ENCODE assay signal across 20 cellular contexts in genomic region chr12:113847856-113848255, GRCh38.
DNase-seq lines count a peak whose midpoint lies in the region; ATAC-seq, FAIRE-seq and TF ChIP-seq lines count a peak whose summit lies in the region.
"Had no signal": no experiment of that assay in that cellular context is flagged by ENCODE, and none has a peak within 500 bp of the region (broad histone marks: within the 10 kb centered on the region; RNA-seq: fewer than 3 reads in every experiment).

No MANE protein-coding gene starts in this region.

- TF ChIP-seq RAD21 in HepG2 (CRISPR knock-in tag; IDR thresholded peaks at IDR 0.05) (no peak), H1 (IDR thresholded peaks at IDR 0.05 in 1 of 2, conservative IDR thresholded peaks at IDR 0.05 in 1 of 2; ENCODE audit: low read depth in 2 of 2, low read length in 2 of 2) (no peak)

- no peaks in the 10 kb centered on the region for H3K4me1 ChIP-seq in HepG2 (ENCODE audit: insufficient read depth, low read length)
- H3K4me1 ChIP-seq in right lobe of liver: no peaks in the 10 kb centered on the region
- H3K4me1 ChIP-seq in H1 (replicated peaks in 1 of 4; ENCODE audit: control insufficient read depth in 3 of 4, insufficient read depth in 4 of 4, low read length in 3 of 4): no peaks in the 10 kb centered on the region; a peak in 1 of 7 replicates

- H3K9me3 ChIP-seq in HepG2 (ENCODE audit: low read length): no peaks in the 10 kb centered on the region
- no peaks in the 10 kb centered on the region for H3K9me3 ChIP-seq in right lobe of liver
- H3K9me3 ChIP-seq in H1 (ENCODE audit: insufficient read depth in 2 of 2, low read depth in 1 of 2, low read length in 1 of 2): no peaks in the 10 kb centered on the region

- in situ Hi-C loops in HepG2 (cut with HindIII; ENCODE audit: extremely low pct_ligation_motif_present, low pct_unique_long_range_greater_than_20kb): no loop called here

- no peak overlapping the region for H2BK15ac ChIP-seq in H1 (ENCODE audit: low read length)

- CTCF ChIA-PET in HepG2 (lab: Yijun Ruan, JAX; ENCODE audit: low intra/inter-chr PET ratio, low total read pairs) (no interaction called here), WTC11 (lab: Charles Lee) (interaction anchor here (1.1 to 2.0 kb wide), 3 partner anchors 10 to 29 kb away, joined by 3 to 6 read pairs (median 4); no protein-coding TSS in a partner anchor), H1 (lab: Charles Lee; ENCODE audit: partially characterized antibody) (interaction anchor here (0.6 to 2.2 kb wide), 8 partner anchors 10 to 749 kb away, joined by 3 to 7 read pairs (median 3); no protein-coding TSS in a partner anchor), GM10248 (lab: Yijun Ruan, JAX) (interaction anchor here (0.9 to 1.2 kb wide), 3 partner anchors 9 to 119 kb away, joined by 3 to 5 read pairs (median 3); no protein-coding TSS in a partner anchor)

- no peak overlapping the region for H3K4me3 Mint-ChIP-seq in WTC11
- H3K4me3 Mint-ChIP-seq in stimulated activated effector memory CD8-positive, alpha-beta T cell treated with anti-CD3 and anti-CD28 coated beads, Interleukin-12 subunit alpha, Interleukin-12 subunit beta, amount 100 ng/mL, for 72 hours: no peak overlapping the region
- H3K4me3 Mint-ChIP-seq: CD14-positive monocyte; CD8-positive, alpha-beta T cell had no signal

- H3K27ac ChIP-seq in HepG2 (ENCODE audit: extremely low read length, insufficient read depth, low read length): no peak overlapping the region
- no peak overlapping the region for H3K27ac ChIP-seq in right lobe of liver
- no peak overlapping the region for H3K27ac ChIP-seq in H1 (ENCODE audit: low read depth, low read length)

- H3K27ac Mint-ChIP-seq in WTC11: peak overlapping the region; percentile 76
- H3K27ac Mint-ChIP-seq in stimulated activated effector memory CD8-positive, alpha-beta T cell treated with anti-CD3 and anti-CD28 coated beads, Interleukin-12 subunit alpha, Interleukin-12 subunit beta, amount 100 ng/mL, for 72 hours: peak overlapping the region; percentile 26
- H3K27ac Mint-ChIP-seq: CD8-positive, alpha-beta T cell had no signal

- no peak overlapping the region for H3K14ac ChIP-seq in H1 (ENCODE audit: insufficient read length)

- H3K4ac ChIP-seq in H1 (replicated peaks; ENCODE audit: insufficient read length, low read depth, low read length): no peak overlapping the region

- no peak for TF ChIP-seq EP300 in HepG2 (IDR thresholded peaks at IDR 0.05; ENCODE audit: low read depth in 2 of 2, low read length in 2 of 2)
- no peak for TF ChIP-seq EP300 in HepG2 (CRISPR knock-in tag; IDR thresholded peaks at IDR 0.05; ENCODE audit: borderline replicate concordance)
- no peak for TF ChIP-seq EP300 in H1 (IDR thresholded peaks at IDR 0.05; ENCODE audit: borderline replicate concordance in 1 of 2, low read depth in 2 of 2, low read length in 2 of 2)

- H3K9ac ChIP-seq in HepG2 (ENCODE audit: insufficient read depth, low read depth, low read length) (no peak overlapping the region), H1 (replicated peaks in 1 of 4; ENCODE audit: extremely low read depth in 1 of 4, low read depth in 3 of 4, low read length in 3 of 4) (no peak overlapping the region)

- no TSS peak for BruUV-seq in HepG2 (replicated peaks; lab: Mats Ljungman, UMichigan)

- TF ChIP-seq POLR2A in HepG2 (IDR thresholded peaks at IDR 0.05; ENCODE audit: insufficient read depth in 1 of 2, low read depth in 2 of 2, low read length in 2 of 2): no peak
- no peak for TF ChIP-seq POLR2A in right lobe of liver (IDR thresholded peaks at IDR 0.05)
- no peak for TF ChIP-seq POLR2A in H1 (IDR thresholded peaks at IDR 0.05; ENCODE audit: control extremely low read depth in 1 of 2, low read depth in 2 of 2, low read length in 2 of 2)

- no peak overlapping the region for H3K18ac ChIP-seq in H1 (ENCODE audit: extremely low read depth, low read length)

- intact Hi-C loops in HepG2 (cut with micrococcal nuclease; ENCODE audit: unreplicated experiment) (no loop called here), right lobe of liver (cut with DNase I) (no loop called here), left colon (cut with DNase I, micrococcal nuclease) (no loop called here)

- no peak overlapping the region for H2BK120ac ChIP-seq in H1 (replicated peaks; ENCODE audit: low read depth, low read length)

- H2AK5ac ChIP-seq in H1 (ENCODE audit: low read depth, low read length): no peak overlapping the region

- no peak overlapping the region for H3K23ac ChIP-seq in H1 (ENCODE audit: insufficient read length)

- no peaks in the 10 kb centered on the region for H3K23me2 ChIP-seq in H1 (ENCODE audit: low read depth, low read length)

- H3K4me3 ChIP-seq in HepG2 (replicated peaks in 1 of 3; ENCODE audit: insufficient read depth in 1 of 3, low read depth in 2 of 3, low read length in 3 of 3): no peak overlapping the region
- no peak overlapping the region for H3K4me3 ChIP-seq in right lobe of liver
- no peak overlapping the region for H3K4me3 ChIP-seq in H1 (ENCODE audit: extremely low read depth in 1 of 4, insufficient read depth in 2 of 4, low read depth in 3 of 4, low read length in 4 of 4)

- H3K9me3 Mint-ChIP-seq in WTC11: no peaks in the 10 kb centered on the region
- H3K9me3 Mint-ChIP-seq in stimulated activated effector memory CD8-positive, alpha-beta T cell treated with anti-CD3 and anti-CD28 coated beads, Interleukin-12 subunit alpha, Interleukin-12 subunit beta, amount 100 ng/mL, for 72 hours: no peaks in the 10 kb centered on the region
- H3K9me3 Mint-ChIP-seq: CD14-positive monocyte; CD8-positive, alpha-beta T cell had no signal

- H3K4me1 Mint-ChIP-seq in WTC11: no peaks in the 10 kb centered on the region
- H3K4me1 Mint-ChIP-seq in stimulated activated effector memory CD8-positive, alpha-beta T cell treated with anti-CD3 and anti-CD28 coated beads, Interleukin-12 subunit alpha, Interleukin-12 subunit beta, amount 100 ng/mL, for 72 hours: peaks cover 5% of the 10 kb centered on the region

- H2AFZ ChIP-seq in HepG2 (ENCODE audit: low read length) (no peak overlapping the region), H1 (ENCODE audit: low read length) (no peak overlapping the region)

- H3K56ac ChIP-seq in H1 (replicated peaks; ENCODE audit: insufficient read length, low read depth, low read length): no peak overlapping the region

- WGBS in HepG2 (ENCODE audit: low lambda C conversion rate): 93% methylated on average over 3 of the region's 3 CpGs
- 87% methylated on average over 3 of the region's 3 CpGs for WGBS in right lobe of liver (ENCODE audit: insufficient coverage, low coverage, low lambda C conversion rate, missing lambda C conversion rate)
- 93% methylated on average over 3 of the region's 3 CpGs; no CpG with 5 or more reads in 1 of the 2 experiments for WGBS in H1 (ENCODE audit: extremely low coverage in 1 of 2, insufficient coverage in 1 of 2, insufficient read length in 1 of 2, insufficient replicate concordance in 2 of 2, low coverage in 1 of 2, low lambda C conversion rate in 2 of 2, missing lambda C conversion rate in 1 of 2), 2 experiments

- DNase-seq in HepG2 (ENCODE audit: low spot score) (no peak), right lobe of liver (no peak), WTC11 (ENCODE audit: low spot score) (no peak), H1 (ENCODE audit: low read depth in 1 of 2, low spot score in 2 of 2) (no peak), GM10248 (ENCODE audit: extremely low spot score) (no peak), kidney glomerular epithelial cell (lab: John Stamatoyannopoulos, UW) (no peak), left colon (no peak)
- no peak for DNase-seq in stimulated activated effector memory CD8-positive, alpha-beta T cell treated with anti-CD3 and anti-CD28 coated beads, Interleukin-12 subunit alpha, Interleukin-12 subunit beta, amount 100 ng/mL, for 72 hours (ENCODE audit: low spot score in 2 of 2)
- DNase-seq: 8988T; ACHN; CD8-positive, alpha-beta T cell; COR-L47; DMS153; DMS79 treated with DMSO at 0.1 percent for 48 hours; EL; HCEC 1CT had no signal

- H2BK12ac ChIP-seq in H1 (ENCODE audit: low read depth, low read length): no peak overlapping the region

- H4K20me1 ChIP-seq in HepG2 (ENCODE audit: insufficient read depth, low read length) (no peaks in the 10 kb centered on the region), H1 (replicated peaks in 1 of 2; ENCODE audit: control insufficient read depth in 1 of 2, insufficient read depth in 2 of 2, low read length in 2 of 2) (peaks cover 0 to 2% of the 10 kb centered on the region in 2 experiments)

- H4K8ac ChIP-seq in H1 (ENCODE audit: extremely low read depth, insufficient read depth, low read length): no peak overlapping the region

- peaks cover 23 to 38% of the 10 kb centered on the region in 2 experiments; a peak in 4 of 5 replicates for H3K36me3 ChIP-seq in HepG2 (replicated peaks in 1 of 2; ENCODE audit: control insufficient read depth in 1 of 2, insufficient read depth in 2 of 2, low read length in 2 of 2)
- H3K36me3 ChIP-seq in right lobe of liver: no peaks in the 10 kb centered on the region
- peaks cover 0 to 4% (median 0%) of the 10 kb centered on the region in 4 experiments; a peak in 3 of 8 replicates for H3K36me3 ChIP-seq in H1 (ENCODE audit: control insufficient read depth in 2 of 4, insufficient read depth in 4 of 4, low read length in 3 of 4)

- no peak overlapping the region for H2BK20ac ChIP-seq in H1 (ENCODE audit: low read length)

- H4K5ac ChIP-seq in H1 (ENCODE audit: insufficient read length, low read depth, low read length): no peak overlapping the region

- POLR2A ChIA-PET in HepG2 (lab: Yijun Ruan, JAX) (no interaction called here), WTC11 (lab: Charles Lee) (no interaction called here), H1 (lab: Charles Lee; ENCODE audit: partially characterized antibody) (interaction anchor here (0.8 to 1.2 kb wide), 3 partner anchors 9 to 15 kb away, joined by 3 to 4 read pairs (median 3); no protein-coding TSS in a partner anchor), GM10248 (lab: Yijun Ruan, JAX) (no interaction called here)

- FAIRE-seq in HepG2 (lab: Jason Lieb, UNC) (no peak), H1 (lab: Jason Lieb, UNC) (no peak)
- FAIRE-seq: D721Med, G401.6, GM12892 had no signal

- H3K27me3 Mint-ChIP-seq in WTC11 (ENCODE audit: low read depth): no peaks in the 10 kb centered on the region

- H3K4me2 ChIP-seq in HepG2 (ENCODE audit: low read depth, low read length): no peak overlapping the region
- no peak overlapping the region for H3K4me2 ChIP-seq in H1 (ENCODE audit: insufficient read depth in 1 of 2, low read depth in 2 of 2, low read length in 2 of 2)

- no peaks in the 10 kb centered on the region for H3K79me2 ChIP-seq in HepG2 (ENCODE audit: insufficient read depth, low read length)
- H3K79me2 ChIP-seq in H1 (ENCODE audit: control insufficient read depth in 1 of 2, insufficient read depth in 2 of 2, low read length in 2 of 2): no peaks in the 10 kb centered on the region

- H3K79me1 ChIP-seq in H1 (ENCODE audit: low read depth, low read length): no peaks in the 10 kb centered on the region

- ATAC-seq in HepG2 (no peak), right lobe of liver (no peak), WTC11 (no peak), left colon (no peak)
- no peak for ATAC-seq in stimulated activated effector memory CD8-positive, alpha-beta T cell treated with anti-CD3 and anti-CD28 coated beads, Interleukin-12 subunit alpha, Interleukin-12 subunit beta, amount 100 ng/mL, for 72 hours
- ATAC-seq: CD8-positive, alpha-beta T cell had no signal

- no peaks in the 10 kb centered on the region for H3K27me3 ChIP-seq in HepG2 (ENCODE audit: control insufficient read depth in 1 of 2, insufficient read depth in 2 of 2, low read length in 2 of 2)
- no peaks in the 10 kb centered on the region for H3K27me3 ChIP-seq in right lobe of liver
- no peaks in the 10 kb centered on the region for H3K27me3 ChIP-seq in H1 (replicated peaks in 1 of 4; ENCODE audit: control insufficient read depth in 3 of 4, extremely low read depth in 1 of 4, insufficient read depth in 3 of 4, low read length in 3 of 4)

- no peak overlapping the region for H2BK5ac ChIP-seq in H1 (ENCODE audit: low read depth, low read length)

- H3K36me3 Mint-ChIP-seq in WTC11: no peaks in the 10 kb centered on the region
- peaks cover 31% of the 10 kb centered on the region for H3K36me3 Mint-ChIP-seq in stimulated activated effector memory CD8-positive, alpha-beta T cell treated with anti-CD3 and anti-CD28 coated beads, Interleukin-12 subunit alpha, Interleukin-12 subunit beta, amount 100 ng/mL, for 72 hours

- H4K91ac ChIP-seq in H1 (replicated peaks; ENCODE audit: insufficient read length, low read length): no peak overlapping the region

- no peak for TF ChIP-seq CTCF in HepG2 (CRISPR knock-in tag; IDR thresholded peaks at IDR 0.05)
- TF ChIP-seq CTCF in right lobe of liver (IDR thresholded peaks at IDR 0.05): no peak
- no peak for TF ChIP-seq CTCF in WTC11 (IDR thresholded peaks at IDR 0.05)
- TF ChIP-seq CTCF in H1 (IDR thresholded peaks at IDR 0.05; ENCODE audit: control extremely low read depth in 1 of 3, insufficient read depth in 1 of 3, low read depth in 1 of 3, low read length in 3 of 3): no peak
- TF ChIP-seq CTCF in GM10248 (IDR thresholded peaks at IDR 0.05; ENCODE audit: control extremely low read depth, extremely low read depth, low read depth, missing control alignments): no peak
